19 cellular contexts compared by ENCODE assay signal in genomic region chrX:141904262-141904661, GRCh38. TPM values are rescaled to one million over a fixed set of nuclear protein-coding genes. Genes with fewer than 3 reads are reported as not detected.
DNase-seq lines count a peak whose midpoint lies in the region; ATAC-seq, FAIRE-seq and TF ChIP-seq lines count a peak whose summit lies in the region.
"Had no signal": no experiment of that assay in that cellular context is flagged by ENCODE, and none has a peak within 500 bp of the region (broad histone marks: within the 10 kb centered on the region; RNA-seq: fewer than 3 reads in every experiment).

No MANE protein-coding gene starts in this region.

- in situ Hi-C loops in K562 (cut with MboI), result no loop called here

- H3F3A ChIP-seq in PC-9 (ENCODE audit: insufficient read depth, low read depth), result no peaks in the 10 kb centered on the region

- BruUV-seq in PC-9 (replicated peaks; lab: Mats Ljungman, UMichigan), result no TSS peak
- no TSS peak for BruUV-seq in K562 (replicated peaks; lab: Mats Ljungman, UMichigan)

- 3% methylated on average over 5 of the region's 6 CpGs for WGBS in K562 (ENCODE audit: insufficient coverage, low coverage, missing lambda C conversion rate)

- intact Hi-C loops in PC-9 (cut with micrococcal nuclease; ENCODE audit: unreplicated experiment), result no loop called here
- intact Hi-C loops in K562 (cut with micrococcal nuclease), result no loop called here

- TF ChIP-seq POLR2A in K562 (conservative IDR thresholded peaks at IDR 0.05), result no peak

- no peaks in the 10 kb centered on the region for H4K20me1 ChIP-seq in PC-9 (ENCODE audit: insufficient read depth)
- H4K20me1 ChIP-seq in K562 (replicated peaks; ENCODE audit: control insufficient read depth, insufficient read depth, low read length), result no peaks in the 10 kb centered on the region

- ATAC-seq in K562, result peak; percentile 85
- ATAC-seq: HepG2 had no signal

- no peaks in the 10 kb centered on the region for H3K9me1 ChIP-seq in K562 (ENCODE audit: control insufficient read depth, insufficient read depth, low read length)

- H3K4me1 ChIP-seq in PC-9 (replicated peaks; ENCODE audit: insufficient read depth), result no peaks in the 10 kb centered on the region
- peaks cover 0 to 4% of the 10 kb centered on the region in 2 experiments; a peak in 1 of 5 replicates for H3K4me1 ChIP-seq in K562 (replicated peaks in 1 of 2; ENCODE audit: control insufficient read depth in 2 of 2, insufficient read depth in 2 of 2, low read length in 2 of 2)
- H3K4me1 ChIP-seq: BLaER1, Caco-2 had no signal

- no peaks in the 10 kb centered on the region for H3K9me3 ChIP-seq in PC-9 (ENCODE audit: insufficient read depth, low read depth)
- no peaks in the 10 kb centered on the region for H3K9me3 ChIP-seq in K562 (replicated peaks; ENCODE audit: control insufficient read depth, insufficient read depth, low read depth, low read length)
- H3K9me3 ChIP-seq: BLaER1, Caco-2 had no signal

- H3K36me3 ChIP-seq in PC-9 (ENCODE audit: low read depth) (no peaks in the 10 kb centered on the region), K562 (ENCODE audit: control insufficient read depth, insufficient read depth, low read length) (peaks cover 14% of the 10 kb centered on the region; the same call in 1 of the 3 replicates)
- H3K36me3 ChIP-seq: BLaER1 had no signal

- H2AFZ ChIP-seq in PC-9 (peak overlapping the region; percentile 88), K562 (ENCODE audit: low read depth, low read length) (peak overlapping the region; percentile 68; the same call in 1 of the 2 replicates)

- no peak for FAIRE-seq in K562 (lab: Jason Lieb, UNC)
- FAIRE-seq: H1, HepG2, HTR-8/SVneo had no signal

- DNase-seq in NCI-H2081 (lab: John Stamatoyannopoulos, UW) (peak; percentile 2 to 21), NCI-H2081 treated with DMSO at 0.1 percent for 48 hours (lab: John Stamatoyannopoulos, UW) (no peak), H4 (ENCODE audit: low spot score) (peak; percentile 21), PC-9 (no peak), K562 (ENCODE audit: extremely low read depth in 1 of 4, low spot score in 3 of 4) (peak in 3 of 4 experiments; percentile 5 to 26 (median 5)), NCI-H2107 treated with DMSO at 0.1 percent for 48 hours (lab: John Stamatoyannopoulos, UW; ENCODE audit: unreplicated experiment) (no peak), NCI-H2196 treated with DMSO at 0.1 percent for 48 hours (lab: John Stamatoyannopoulos, UW; ENCODE audit: unreplicated experiment) (no peak)
- DNase-seq: 8988T; AML-193; Caco-2; CD8-positive, alpha-beta memory T cell; DND-41; GF-D8; HCEC 1CT; HFFc6 had no signal

- no peak for TF ChIP-seq RAD21 in K562 (CRISPR knock-in tag; conservative IDR thresholded peaks at IDR 0.05 in 1 of 2, IDR thresholded peaks at IDR 0.05 in 1 of 2)

- H3K4me2 ChIP-seq in PC-9, result peak overlapping the region; percentile 69
- peak overlapping the region; percentile 69 for H3K4me2 ChIP-seq in K562 (ENCODE audit: insufficient read depth, low read length)
- H3K4me2 ChIP-seq: BLaER1 had no signal

- POLR2A ChIA-PET in PC-9 (lab: Charles Lee; ENCODE audit: unreplicated experiment) (no interaction called here), K562 (lab: Yijun Ruan, JAX) (no interaction called here)

- peak overlapping the region; percentile 43 for H3K27ac ChIP-seq in PC-9
- H3K27ac ChIP-seq in K562 (ENCODE audit: extremely low read depth, low read depth, low read length), result peak overlapping the region; percentile 87
- H3K27ac ChIP-seq: BLaER1 had no signal

- TF ChIP-seq CTCF in PC-9 (conservative IDR thresholded peaks at IDR 0.05), result no peak
- no peak for TF ChIP-seq CTCF in K562 (IDR thresholded peaks at IDR 0.05 in 2 of 3, conservative IDR thresholded peaks at IDR 0.05 in 1 of 3; ENCODE audit: insufficient read depth in 2 of 3, low read depth in 1 of 3, low read length in 3 of 3)

- TF ChIP-seq EP300 in K562 (IDR thresholded peaks at IDR 0.05; ENCODE audit: low read length), result no peak

- H3K79me2 ChIP-seq in PC-9 (ENCODE audit: low read depth) (no peaks in the 10 kb centered on the region), K562 (ENCODE audit: control insufficient read depth, insufficient read depth, low read length) (peaks cover 10% of the 10 kb centered on the region)

- H3K4me3 ChIP-seq in PC-9 (peak overlapping the region; percentile 54; the same call in 1 of the 2 replicates), K562 (peak overlapping the region; percentile 50)
- H3K4me3 ChIP-seq: BLaER1 had no signal

- H3K9me2 ChIP-seq in PC-9 (ENCODE audit: insufficient read depth), result no peaks in the 10 kb centered on the region

- CTCF ChIA-PET in PC-9 (lab: Charles Lee), result no interaction called here
- CTCF ChIA-PET in K562 (lab: Yijun Ruan, JAX; ENCODE audit: low intra/inter-chr PET ratio), result no interaction called here

- H3K9ac ChIP-seq in K562 (ENCODE audit: insufficient read depth in 1 of 2, low read depth in 2 of 2, low read length in 2 of 2), result peak overlapping the region; percentile 80 to 88
- H3K9ac ChIP-seq: BLaER1 had no signal

- no peaks in the 10 kb centered on the region for H3K27me3 ChIP-seq in PC-9 (ENCODE audit: insufficient read depth, low read depth)
- no peaks in the 10 kb centered on the region for H3K27me3 ChIP-seq in K562 (ENCODE audit: control insufficient read depth in 2 of 2, insufficient read depth in 2 of 2, low read length in 2 of 2)

TF ChIP-seq in K562, 482 proteins besides CTCF, POLR2A, EP300 and RAD21:
- TF ChIP-seq RBFOX2 (IDR thresholded peaks at IDR 0.05; ENCODE audit: low read depth, low read length), result peak; percentile 44
- no peak for TF ChIP-seq ETV5 (CRISPR knock-in tag; IDR thresholded peaks at IDR 0.05; ENCODE audit: low read depth)
- no peak for TF ChIP-seq ZNF224 (CRISPR knock-in tag; IDR thresholded peaks at IDR 0.05)
- no peak for TF ChIP-seq ZNF551 (CRISPR knock-in tag; IDR thresholded peaks at IDR 0.05)
- TF ChIP-seq ZNF3 (CRISPR knock-in tag; IDR thresholded peaks at IDR 0.05), result no peak
- no peak for TF ChIP-seq SMARCB1 (IDR thresholded peaks at IDR 0.05; ENCODE audit: insufficient read length, low read depth)
- TF ChIP-seq NR2C2 (CRISPR knock-in tag; IDR thresholded peaks at IDR 0.05), result no peak
- peak; percentile 48; the same call in 1 of the 2 replicates for TF ChIP-seq NR2C2 (tag; IDR thresholded peaks at IDR 0.05)
- TF ChIP-seq ATF1 (CRISPR knock-in tag; IDR thresholded peaks at IDR 0.05), result no peak
- TF ChIP-seq ATF1 (tag; IDR thresholded peaks at IDR 0.05), result no peak
- TF ChIP-seq EP400 (IDR thresholded peaks at IDR 0.05), result no peak
- no peak for TF ChIP-seq HINFP (tag; conservative IDR thresholded peaks at IDR 0.05; ENCODE audit: low read depth)
- TF ChIP-seq USF1 (CRISPR knock-in tag; IDR thresholded peaks at IDR 0.05), result 0 out of 2 replicates have a peak, but pooled peaks have one; percentile 7
TF ChIP-seq in K562: peak in this region for 3.

RNA-seq across cellular contexts. Expression of gene MAGEC1, which starts 0.6 kb away (rescaled TPM):
- total RNA-seq in H4 (2014; rRNA removed; shearing (Covaris generic)), result 6.7 and 7.4 TPM in 2 replicates
- total RNA-seq in PC-9 (2021), result 0.28 TPM in 2 replicates
- total RNA-seq in K562 (2011; cell fraction: chromatin; rRNA removed; ENCODE audit: low replicate concordance), result 5.9 and 8.4 TPM in 2 replicates
- 3.3 and 8.0 TPM in 2 replicates for total RNA-seq in K562 (2011; cell fraction: nucleolus; rRNA removed)
- 12.9 and 14.6 TPM in 2 replicates for total RNA-seq in K562 (2011; cell fraction: nucleoplasm; rRNA removed)
- 5.7 and 6.3 TPM in 2 replicates for total RNA-seq in K562 (2014; rRNA removed)
- 7.6 and 7.8 TPM in 2 replicates for total RNA-seq in K562 (2014; rRNA removed; fragmentation: Illumina TruSeq; extraction: Trizol)
- total RNA-seq in K562 (2015; rRNA removed; fragmentation: Illumina TruSeq; extraction: Trizol), result 5.6 and 7.7 TPM in 2 replicates
- 36.9 and 37.0 TPM in 2 replicates for total RNA-seq in K562 (2021)
- 6.3 and 23.1 TPM in 2 replicates for polyA plus RNA-seq in K562 (2011; rRNA removed)
- 4.7 and 24.7 TPM in 2 replicates for polyA plus RNA-seq in K562 (2011; cell fraction: cytosol; rRNA removed)
- 2.7 and 10.8 TPM in 2 replicates for polyA plus RNA-seq in K562 (2011; cell fraction: nucleus; rRNA removed)
- polyA plus RNA-seq in K562 (2012), result 22.8 and 28.1 TPM in 2 replicates
- 46.3 and 56.6 TPM in 2 replicates for polyA plus RNA-seq in K562 (2014; fragmentation: Illumina TruSeq; extraction: Trizol)
- 10 to 100 TPM; 21.4 to 42.7 TPM for polyA plus RNA-seq in K562 (2014; fragmentation: Nextera tagmentation; extraction: Ambion mirVana)
- 34.1 and 43.9 TPM in 2 replicates for polyA plus RNA-seq in K562 (2014; rRNA removed)
- polyA minus RNA-seq in K562 (2011; rRNA and poly(A)+ RNA removed), result 3.8 and 14.2 TPM in 2 replicates
- 3.1 and 6.3 TPM in 2 replicates for polyA minus RNA-seq in K562 (2011; cell fraction: cytosol; rRNA and poly(A)+ RNA removed)
- 1.6 and 10.0 TPM in 2 replicates for polyA minus RNA-seq in K562 (2011; cell fraction: nucleus; rRNA and poly(A)+ RNA removed)
- total RNA-seq: Caco-2; CD8-positive, alpha-beta memory T cell; H1; HepG2 had no signal
- polyA plus RNA-seq: CD8-positive, alpha-beta memory T cell; H1; HepG2 had no signal

Comparison
In these comparisons a context has a peak if more than half of its experiments do, and no peak if none do; other contexts are left out.
1. DNase-seq: peak in NCI-H2081 (2 of 2), H4 (single experiment) and K562 (3 of 4); none in NCI-H2081 treated with DMSO at 0.1 percent for 48 hours (single experiment), PC-9 (0 of 2), NCI-H2107 treated with DMSO at 0.1 percent for 48 hours (single experiment) and NCI-H2196 treated with DMSO at 0.1 percent for 48 hours (single experiment).